13 cellular contexts compared by ENCODE assay signal in the genomic region with DNA sequence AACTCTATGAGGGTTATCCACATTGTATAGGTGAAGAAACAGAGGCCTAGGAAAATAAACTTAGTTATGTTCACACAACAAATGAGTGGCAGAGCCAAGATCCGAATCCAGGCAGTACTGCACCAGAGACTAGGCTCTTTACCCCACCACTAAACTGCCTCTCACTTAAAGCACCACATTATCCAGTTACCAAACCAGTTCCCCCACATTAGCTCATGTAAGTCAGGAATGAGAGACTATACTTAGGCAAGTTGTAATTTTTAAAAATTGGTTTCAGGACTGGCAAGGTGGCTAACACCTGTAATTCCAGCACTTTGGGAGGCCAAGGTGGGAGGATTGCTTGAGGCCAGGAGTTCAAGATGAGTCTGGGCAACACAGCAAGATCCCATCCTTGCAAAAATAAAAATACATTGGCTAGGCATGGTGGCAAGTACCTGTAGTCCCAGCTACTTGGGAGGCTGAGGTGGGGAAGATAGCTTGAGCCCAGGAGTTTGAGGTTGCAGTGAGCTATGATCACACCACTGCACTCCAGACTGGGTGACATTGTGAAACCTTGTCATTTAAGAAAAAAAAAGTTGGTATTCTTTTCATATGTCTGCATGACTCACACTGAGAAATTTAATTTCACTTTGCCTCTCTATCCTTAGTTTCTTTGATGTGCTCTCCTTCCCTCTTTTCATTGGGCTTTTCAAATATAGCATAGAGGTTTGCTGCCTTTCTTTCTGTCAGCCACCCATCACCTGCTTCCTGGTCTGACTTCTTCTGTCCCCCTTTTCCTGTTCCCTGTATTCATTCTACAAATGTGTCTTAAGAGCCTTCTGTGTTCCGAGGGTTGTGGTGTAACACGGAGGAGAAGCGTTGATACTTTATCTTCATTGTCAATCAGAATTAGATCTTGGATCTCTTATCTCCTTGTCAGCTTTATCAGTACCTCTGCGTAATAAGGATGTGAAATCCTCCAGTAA.
DNase-seq lines count a peak whose midpoint lies in the region; ATAC-seq and TF ChIP-seq lines count a peak whose summit lies in the region.
"Had no signal": no experiment of that assay in that cellular context is flagged by ENCODE, and none has a peak within 500 bp of the region (broad histone marks: within the 10 kb centered on the region; RNA-seq: fewer than 3 reads in every experiment).

No MANE protein-coding gene starts in this region.

- H3K36me3 Mint-ChIP-seq in activated CD4-positive, alpha-beta T cell treated with anti-CD3 and anti-CD28 coated beads, Interleukin-2, amount 10 ng/mL, durations not matched to agents 24 days and 14 days (ENCODE audit: low read depth): peaks cover 67% of the 10 kb centered on the region
- H3K36me3 Mint-ChIP-seq in T-helper 17 cell (ENCODE audit: low read depth): peaks cover 20% of the 10 kb centered on the region
- peaks cover 25% of the 10 kb centered on the region for H3K36me3 Mint-ChIP-seq in natural killer cell treated with Interleukin-12 subunit alpha and Interleukin-12 subunit beta and Interleukin-15 and Interleukin-18, amount 100 ng/mL, for 72 hours

- H3K36me3 ChIP-seq in body of pancreas (replicated peaks in 1 of 2; ENCODE audit: insufficient read depth in 1 of 2, low read depth in 2 of 2): peaks cover under 1 to 23% of the 10 kb centered on the region in 2 donors

- no peak for TF ChIP-seq CTCF in body of pancreas (IDR thresholded peaks at IDR 0.05)

- DNase-seq in activated CD4-positive, alpha-beta T cell treated with anti-CD3 and anti-CD28 coated beads, Interleukin-2, amount 10 ng/mL, durations not matched to agents 24 days and 14 days: no peak
- DNase-seq in activated CD4-positive, alpha-beta T cell treated with anti-CD3 and anti-CD28 coated beads, Interleukin-2, amount 50 U/mL, for 48 hours: no peak
- DNase-seq in T-helper 17 cell: no peak
- no peak for DNase-seq in natural killer cell treated with Interleukin-12 subunit alpha and Interleukin-12 subunit beta and Interleukin-15 and Interleukin-18, amount 100 ng/mL, for 72 hours (ENCODE audit: low spot score)
- no peak for DNase-seq in body of pancreas
- DNase-seq in NCI-H1436 (lab: John Stamatoyannopoulos, UW): no peak
- DNase-seq in NK-92 treated with Interleukin-12 subunit alpha and Interleukin-12 subunit beta, amount 100 ng/mL, for 24 hours (lab: John Stamatoyannopoulos, UW): no peak
- DNase-seq: ACHN, cerebellar nuclear complex, NCI-H2029, stomach had no signal

- TF ChIP-seq POLR2A in body of pancreas (IDR thresholded peaks at IDR 0.05): no peak

- intact Hi-C loops in activated CD4-positive, alpha-beta T cell treated with anti-CD3 and anti-CD28 coated beads, Interleukin-2, amount 10 ng/mL, durations not matched to agents 24 days and 14 days (cut with micrococcal nuclease): loop anchor here (2.0 kb wide), 1 partner anchor 19 kb away; no protein-coding TSS in a partner anchor
- intact Hi-C loops in body of pancreas (cut with DNase I): no loop called here

- H3K9me3 Mint-ChIP-seq in activated CD4-positive, alpha-beta T cell treated with anti-CD3 and anti-CD28 coated beads, Interleukin-2, amount 10 ng/mL, durations not matched to agents 24 days and 14 days: no peaks in the 10 kb centered on the region
- no peaks in the 10 kb centered on the region for H3K9me3 Mint-ChIP-seq in natural killer cell treated with Interleukin-12 subunit alpha and Interleukin-12 subunit beta and Interleukin-15 and Interleukin-18, amount 100 ng/mL, for 72 hours

- H3K9me3 ChIP-seq in T-helper 17 cell (ENCODE audit: control insufficient read depth, low read length, poor library complexity, severe bottlenecking): no peaks in the 10 kb centered on the region
- H3K9me3 ChIP-seq in body of pancreas: no peaks in the 10 kb centered on the region
- H3K9me3 ChIP-seq: stomach had no signal

- H3K4me3 Mint-ChIP-seq in activated CD4-positive, alpha-beta T cell treated with anti-CD3 and anti-CD28 coated beads, Interleukin-2, amount 10 ng/mL, durations not matched to agents 24 days and 14 days: no peak overlapping the region
- H3K4me3 Mint-ChIP-seq in T-helper 17 cell: peak overlapping the region; percentile 47
- H3K4me3 Mint-ChIP-seq in natural killer cell treated with Interleukin-12 subunit alpha and Interleukin-12 subunit beta and Interleukin-15 and Interleukin-18, amount 100 ng/mL, for 72 hours: peak overlapping the region; percentile 48

- H3K27ac Mint-ChIP-seq in activated CD4-positive, alpha-beta T cell treated with anti-CD3 and anti-CD28 coated beads, Interleukin-2, amount 10 ng/mL, durations not matched to agents 24 days and 14 days: peak overlapping the region; percentile 56
- peak overlapping the region; percentile 24 for H3K27ac Mint-ChIP-seq in T-helper 17 cell
- H3K27ac Mint-ChIP-seq in natural killer cell treated with Interleukin-12 subunit alpha and Interleukin-12 subunit beta and Interleukin-15 and Interleukin-18, amount 100 ng/mL, for 72 hours: peak overlapping the region; percentile 18

- 77 to 88% methylated on average over 5 of the region's 5 CpGs for WGBS in body of pancreas, 2 donors

- H3K4me1 Mint-ChIP-seq in activated CD4-positive, alpha-beta T cell treated with anti-CD3 and anti-CD28 coated beads, Interleukin-2, amount 10 ng/mL, durations not matched to agents 24 days and 14 days: peaks cover 24% of the 10 kb centered on the region
- peaks cover 11% of the 10 kb centered on the region for H3K4me1 Mint-ChIP-seq in T-helper 17 cell
- H3K4me1 Mint-ChIP-seq in natural killer cell treated with Interleukin-12 subunit alpha and Interleukin-12 subunit beta and Interleukin-15 and Interleukin-18, amount 100 ng/mL, for 72 hours (ENCODE audit: low read depth in 2 of 2): peaks cover 6 to 13% of the 10 kb centered on the region in 2 donors

- no peaks in the 10 kb centered on the region for H3K27me3 Mint-ChIP-seq in activated CD4-positive, alpha-beta T cell treated with anti-CD3 and anti-CD28 coated beads, Interleukin-2, amount 10 ng/mL, durations not matched to agents 24 days and 14 days
- H3K27me3 Mint-ChIP-seq in T-helper 17 cell: no peaks in the 10 kb centered on the region
- no peaks in the 10 kb centered on the region for H3K27me3 Mint-ChIP-seq in natural killer cell treated with Interleukin-12 subunit alpha and Interleukin-12 subunit beta and Interleukin-15 and Interleukin-18, amount 100 ng/mL, for 72 hours

- ATAC-seq in HG02571 (IDR thresholded peaks at IDR 0.05; ENCODE audit: unreplicated experiment) (peak; percentile 61), T-helper 17 cell (peak; percentile 32), body of pancreas (no peak)
- peak; percentile 83 to 89 for ATAC-seq in natural killer cell treated with Interleukin-12 subunit alpha and Interleukin-12 subunit beta and Interleukin-15 and Interleukin-18, amount 100 ng/mL, for 72 hours

- H3K27me3 ChIP-seq in body of pancreas: no peaks in the 10 kb centered on the region
- H3K27me3 ChIP-seq: stomach had no signal

- H3K27ac ChIP-seq in body of pancreas: no peak overlapping the region
- H3K27ac ChIP-seq: stomach had no signal

- H3K4me3 ChIP-seq in body of pancreas: no peak overlapping the region
- H3K4me3 ChIP-seq: skin epidermis, stomach had no signal

- no peaks in the 10 kb centered on the region for H3K4me1 ChIP-seq in body of pancreas
- H3K4me1 ChIP-seq: stomach had no signal
